1 cellular context compared by ENCODE assay signal in the genomic region with DNA sequence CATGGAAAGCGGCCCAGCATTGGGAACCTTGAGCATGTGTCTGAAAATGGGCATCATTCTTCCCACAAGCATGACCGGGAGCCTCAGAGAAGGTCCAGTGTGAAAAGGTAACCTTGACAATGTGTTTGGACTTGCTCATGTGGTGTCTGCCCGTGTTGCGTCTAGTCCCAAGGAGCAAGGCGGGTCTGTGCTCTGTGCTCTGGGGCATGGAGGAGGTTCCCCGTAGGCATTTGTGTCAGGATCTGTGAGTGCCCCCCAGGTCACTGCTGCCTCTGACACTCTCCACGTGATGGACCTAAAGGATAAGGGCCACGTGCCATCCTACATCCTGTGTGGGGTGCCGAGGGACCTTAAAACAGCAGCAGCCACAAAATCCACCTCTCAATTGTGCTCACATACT.
TF ChIP-seq lines count a peak whose summit lies in the region.

No MANE protein-coding gene starts in this region.

TF ChIP-seq in H1, 55 proteins besides CTCF, POLR2A, EP300 and RAD21:
- no peak for TF ChIP-seq TEAD4 (IDR thresholded peaks at IDR 0.05; ENCODE audit: low read depth, low read length)
- TF ChIP-seq KDM1A (IDR thresholded peaks at IDR 0.05; ENCODE audit: borderline replicate concordance, low read length): no peak
- no peak for TF ChIP-seq BACH1 (IDR thresholded peaks at IDR 0.05; ENCODE audit: low read length)
- TF ChIP-seq, protein P1, sequence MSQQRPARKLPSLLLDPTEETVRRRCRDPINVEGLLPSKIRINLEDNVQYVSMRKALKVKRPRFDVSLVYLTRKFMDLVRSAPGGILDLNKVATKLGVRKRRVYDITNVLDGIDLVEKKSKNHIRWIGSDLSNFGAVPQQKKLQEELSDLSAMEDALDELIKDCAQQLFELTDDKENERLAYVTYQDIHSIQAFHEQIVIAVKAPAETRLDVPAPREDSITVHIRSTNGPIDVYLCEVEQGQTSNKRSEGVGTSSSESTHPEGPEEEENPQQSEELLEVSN (IDR thresholded peaks at IDR 0.05): no peak
- no peak for TF ChIP-seq SIRT6 (IDR thresholded peaks at IDR 0.05; ENCODE audit: low read length)
- TF ChIP-seq CEBPB (IDR thresholded peaks at IDR 0.05; ENCODE audit: low read depth, low read length): no peak
- TF ChIP-seq CBX5 (IDR thresholded peaks at IDR 0.05; ENCODE audit: low read depth, low read length): no peak
- TF ChIP-seq EZH2 (IDR thresholded peaks at IDR 0.05; ENCODE audit: low read depth, low read length, severe bottlenecking): no peak
- no peak for TF ChIP-seq KDM4A (IDR thresholded peaks at IDR 0.05; ENCODE audit: low read depth, low read length, severe bottlenecking)
